In the genomic region with DNA sequence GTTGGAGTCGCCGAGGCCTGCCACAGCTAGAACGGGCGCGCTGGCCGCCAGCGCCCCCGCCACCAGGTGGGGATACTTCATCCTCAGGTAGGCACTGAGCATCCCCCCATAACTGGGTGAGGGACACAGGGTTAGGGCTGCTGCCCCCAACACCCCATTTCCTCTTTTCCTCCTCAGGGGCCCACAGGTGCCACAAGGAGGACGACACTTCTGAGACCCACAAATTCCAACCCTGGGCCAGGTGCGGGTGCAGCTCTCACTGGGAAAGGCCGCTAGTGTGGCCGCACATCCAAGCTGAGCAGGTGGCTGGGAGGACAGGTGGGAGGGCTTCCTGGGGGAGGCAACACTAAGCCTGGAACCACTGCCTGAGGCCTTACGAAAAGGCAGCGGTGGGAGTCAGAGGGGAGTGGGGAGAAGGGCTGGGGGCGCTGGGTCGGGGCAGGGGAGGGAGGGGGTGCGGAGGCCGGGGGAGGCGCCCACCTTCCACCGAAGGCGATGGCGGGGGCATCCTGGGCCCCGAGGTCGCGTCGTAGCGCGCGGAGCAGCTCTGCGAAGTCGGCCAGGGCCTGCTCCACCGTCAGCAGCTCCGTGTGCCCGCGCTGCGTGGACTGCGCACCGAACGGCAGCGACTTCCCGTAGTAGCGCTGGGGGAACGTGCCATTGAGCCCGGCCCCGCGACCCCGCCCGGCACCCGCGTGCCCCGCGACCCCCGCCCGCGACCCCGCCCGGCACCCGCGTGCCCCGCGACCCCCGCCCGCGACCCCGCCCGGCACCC, we compare ENCODE assay signal across 8 cellular contexts. TPM values are rescaled to one million over a fixed set of nuclear protein-coding genes. Genes with fewer than 3 reads are reported as not detected.
DNase-seq lines count a peak whose midpoint lies in the region; ATAC-seq, FAIRE-seq and TF ChIP-seq lines count a peak whose summit lies in the region.

No MANE protein-coding gene starts in this region.

- no peaks in the 10 kb centered on the region for H3K79me2 ChIP-seq in PC-9 (ENCODE audit: low read depth)

- TSS peak; percentile 31 for BruUV-seq in PC-9 (replicated peaks; lab: Mats Ljungman, UMichigan)

- in situ Hi-C loops in ACHN (cut with HindIII; ENCODE audit: low pct_ligation_motif_present, low pct_unique_long_range_greater_than_20kb, low sequenced_read_pairs), result no loop called here

- H3K36me3 ChIP-seq in PC-9 (ENCODE audit: low read depth), result no peaks in the 10 kb centered on the region

- no peaks in the 10 kb centered on the region for H3F3A ChIP-seq in PC-9 (ENCODE audit: insufficient read depth, low read depth)

- no peak for FAIRE-seq in urothelium cell line (lab: Jason Lieb, UNC)

- peak; percentile 68 for DNase-seq in D341Med (ENCODE audit: low spot score)
- no peak for DNase-seq in PC-9
- peak; percentile 9 for DNase-seq in choroid plexus epithelial cell (ENCODE audit: low read depth)
- DNase-seq in skeletal muscle cell (ENCODE audit: low read depth), result no peak
- DNase-seq in urothelium cell line (ENCODE audit: low spot score), result no peak
- DNase-seq in HEK293T (ENCODE audit: extremely low spot score), result no peak
- no peak for DNase-seq in ACHN

- H2AFZ ChIP-seq in PC-9, result no peak overlapping the region

- H3K4me3 ChIP-seq in PC-9, result no peak overlapping the region
- peak overlapping the region; percentile 37 for H3K4me3 ChIP-seq in choroid plexus epithelial cell (ENCODE audit: low read depth, low read length)
- H3K4me3 ChIP-seq in skeletal muscle cell (ENCODE audit: low read depth, low read length), result peak overlapping the region; percentile 34

- no peak for TF ChIP-seq CTCF in PC-9 (conservative IDR thresholded peaks at IDR 0.05)
- TF ChIP-seq CTCF in choroid plexus epithelial cell (conservative IDR thresholded peaks at IDR 0.05; ENCODE audit: low read depth, low read length), result no peak

- H4K20me1 ChIP-seq in PC-9 (ENCODE audit: insufficient read depth), result no peaks in the 10 kb centered on the region

- no peak for ATAC-seq in HG03439 (IDR thresholded peaks at IDR 0.05; ENCODE audit: unreplicated experiment)

- H3K9me2 ChIP-seq in PC-9 (ENCODE audit: insufficient read depth), result no peaks in the 10 kb centered on the region

- intact Hi-C loops in PC-9 (cut with micrococcal nuclease; ENCODE audit: unreplicated experiment), result no loop called here

- no peaks in the 10 kb centered on the region for H3K9me3 ChIP-seq in PC-9 (ENCODE audit: insufficient read depth, low read depth)

- CTCF ChIA-PET in PC-9 (lab: Charles Lee) (interaction anchor here (0.7 kb wide), 1 partner anchor 313 kb away, joined by 11 read pairs; no protein-coding TSS in a partner anchor), HEK293T (lab: Yijun Ruan, JAX) (no interaction called here)

- peaks cover 6% of the 10 kb centered on the region for H3K4me1 ChIP-seq in PC-9 (replicated peaks; ENCODE audit: insufficient read depth)

- H3K4me2 ChIP-seq in PC-9, result no peak overlapping the region

- no peak overlapping the region for H3K27ac ChIP-seq in PC-9

- no peaks in the 10 kb centered on the region for H3K27me3 ChIP-seq in PC-9 (ENCODE audit: insufficient read depth, low read depth)

- POLR2A ChIA-PET in PC-9 (lab: Charles Lee; ENCODE audit: unreplicated experiment), result no interaction called here
- POLR2A ChIA-PET in HEK293T (lab: Yijun Ruan, JAX), result no interaction called here

TF ChIP-seq in HEK293T, 16 proteins besides CTCF, POLR2A, EP300 and RAD21:
- no peak for TF ChIP-seq NFRKB (IDR thresholded peaks at IDR 0.05)
- TF ChIP-seq ELF4 (IDR thresholded peaks at IDR 0.05), result no peak
- TF ChIP-seq LEF1 (IDR thresholded peaks at IDR 0.05; ENCODE audit: borderline replicate concordance), result no peak
- no peak for TF ChIP-seq HDGF (IDR thresholded peaks at IDR 0.05; ENCODE audit: borderline replicate concordance)
- TF ChIP-seq FOXK2 (IDR thresholded peaks at IDR 0.05), result no peak
- no peak for TF ChIP-seq ARNT (IDR thresholded peaks at IDR 0.05)
- TF ChIP-seq, protein P1, sequence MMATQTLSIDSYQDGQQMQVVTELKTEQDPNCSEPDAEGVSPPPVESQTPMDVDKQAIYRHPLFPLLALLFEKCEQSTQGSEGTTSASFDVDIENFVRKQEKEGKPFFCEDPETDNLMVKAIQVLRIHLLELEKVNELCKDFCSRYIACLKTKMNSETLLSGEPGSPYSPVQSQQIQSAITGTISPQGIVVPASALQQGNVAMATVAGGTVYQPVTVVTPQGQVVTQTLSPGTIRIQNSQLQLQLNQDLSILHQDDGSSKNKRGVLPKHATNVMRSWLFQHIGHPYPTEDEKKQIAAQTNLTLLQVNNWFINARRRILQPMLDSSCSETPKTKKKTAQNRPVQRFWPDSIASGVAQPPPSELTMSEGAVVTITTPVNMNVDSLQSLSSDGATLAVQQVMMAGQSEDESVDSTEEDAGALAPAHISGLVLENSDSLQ (IDR thresholded peaks at IDR 0.05), result no peak
- TF ChIP-seq FOXA1 (IDR thresholded peaks at IDR 0.05), result no peak
TF ChIP-seq in HEK293T: peak in this region for 0.

RNA-seq across cellular contexts. Expression of a gene that starts 1.0 kb away (rescaled TPM):
- 104 and 126 TPM in 2 replicates for total RNA-seq in PC-9 (2021)

RNA-seq across cellular contexts. Expression of a gene that starts 25.4 kb away (rescaled TPM):
- total RNA-seq in PC-9 (2021), result 0.10 TPM in 1 of 2 replicates, not detected in the other

RNA-seq across cellular contexts. Expression of a gene that starts 26.8 kb away (rescaled TPM):
- total RNA-seq in PC-9 (2021), result 79.3 and 107 TPM in 2 replicates

RNA-seq across cellular contexts. Expression of a gene that starts 36.3 kb away (rescaled TPM):
- 9.9 and 14.7 TPM in 2 replicates for total RNA-seq in PC-9 (2021)

RNA-seq across cellular contexts. Expression of a gene that starts 43.2 kb away (rescaled TPM):
- total RNA-seq in PC-9 (2021), result 46.9 and 50.3 TPM in 2 replicates

Comparison
In these comparisons a context has a peak if more than half of its experiments do, and no peak if none do; other contexts are left out.
1. DNase-seq: peak in D341Med (single experiment) and choroid plexus epithelial cell (single experiment); none in PC-9 (0 of 2), skeletal muscle cell (single experiment), urothelium cell line (single experiment), HEK293T (single experiment) and ACHN (single experiment).